15 cellular contexts compared by ENCODE assay signal in the genomic region with DNA sequence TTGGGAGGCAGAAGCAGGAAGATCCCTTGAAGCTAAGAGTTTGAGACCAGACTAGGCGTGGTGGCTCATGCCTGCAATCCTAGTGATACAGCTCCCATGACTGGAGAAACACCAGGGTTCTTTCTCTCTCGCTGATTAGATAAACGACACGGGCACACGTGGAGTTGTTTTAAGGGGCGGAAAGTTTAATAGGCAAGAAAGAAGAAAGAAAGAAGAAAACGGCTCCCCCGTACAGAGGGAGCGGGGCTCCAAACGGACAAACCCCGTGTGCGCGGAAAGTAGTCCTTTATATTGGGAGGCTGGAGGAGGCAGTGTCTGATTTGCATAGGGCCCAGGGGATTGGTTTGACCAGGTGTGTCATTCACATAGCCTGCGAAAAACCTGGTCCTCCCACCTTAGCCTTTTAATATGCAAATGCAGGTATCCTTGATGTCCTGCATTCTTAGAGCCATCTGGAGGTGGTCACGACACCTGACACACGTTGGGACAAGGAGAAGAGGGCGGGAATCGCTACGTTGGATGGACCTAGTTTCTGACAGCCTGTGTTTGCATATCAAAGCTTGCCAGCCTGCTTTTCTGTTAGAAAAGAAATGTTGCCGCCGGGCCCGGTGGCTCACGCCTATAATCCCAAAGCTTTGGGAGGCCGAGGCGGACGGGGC. TPM values are rescaled to one million over a fixed set of nuclear protein-coding genes. Genes with fewer than 3 reads are reported as not detected.
DNase-seq lines count a peak whose midpoint lies in the region; ATAC-seq and TF ChIP-seq lines count a peak whose summit lies in the region.
"Had no signal": no experiment of that assay in that cellular context is flagged by ENCODE, and none has a peak within 500 bp of the region (broad histone marks: within the 10 kb centered on the region; RNA-seq: fewer than 3 reads in every experiment).

No MANE protein-coding gene starts in this region.

- no peaks in the 10 kb centered on the region for H3K4me1 ChIP-seq in cardiac muscle cell (ENCODE audit: low read depth)
- no peaks in the 10 kb centered on the region for H3K4me1 ChIP-seq in mammary epithelial cell (ENCODE audit: insufficient read depth, low read length)

- no peak overlapping the region for H3K27ac ChIP-seq in cardiac muscle cell
- no peak overlapping the region for H3K27ac ChIP-seq in mammary epithelial cell (ENCODE audit: insufficient read depth, low read depth, low read length)
- H3K27ac ChIP-seq: esophagus squamous epithelium had no signal

- CTCF ChIA-PET in mammary epithelial cell (lab: Charles Lee; ENCODE audit: low non-redundant PET) = no interaction called here

- WGBS in mammary epithelial cell (ENCODE audit: low coverage, missing lambda C conversion rate) = 9% methylated on average over 20 of the region's 26 CpGs

- no peaks in the 10 kb centered on the region for H3K36me3 ChIP-seq in cardiac muscle cell
- no peaks in the 10 kb centered on the region for H3K36me3 ChIP-seq in mammary epithelial cell (ENCODE audit: insufficient read depth, low read length)
- H3K36me3 ChIP-seq: esophagus squamous epithelium had no signal

- TF ChIP-seq CTCF in cardiac muscle cell (IDR thresholded peaks at IDR 0.05; ENCODE audit: low read depth, low read length) (no peak), mammary epithelial cell (conservative IDR thresholded peaks at IDR 0.05 in 1 of 2, IDR thresholded peaks at IDR 0.05 in 1 of 2; ENCODE audit: extremely low read depth in 1 of 2, insufficient read depth in 1 of 2, low read depth in 1 of 2, low read length in 2 of 2) (no peak)

- H3K4me3 ChIP-seq in cardiac muscle cell = peak overlapping the region; percentile 21
- peak overlapping the region in 1 of 3 experiments; percentile 15 for H3K4me3 ChIP-seq in mammary epithelial cell (replicated peaks in 1 of 3; ENCODE audit: insufficient read depth in 1 of 3, low read depth in 2 of 3, low read length in 3 of 3)

- dilution Hi-C loops in mammary epithelial cell (cut with HindIII; ENCODE audit: low sequenced_read_pairs) = loop anchor here (5.0 kb wide), 1 partner anchor 33 kb away; a partner anchor contains a TSS

- no peaks in the 10 kb centered on the region for H3K9me3 ChIP-seq in cardiac muscle cell (ENCODE audit: low read depth)
- no peaks in the 10 kb centered on the region for H3K9me3 ChIP-seq in mammary epithelial cell (replicated peaks; ENCODE audit: insufficient read depth, low read length)
- H3K9me3 ChIP-seq: esophagus squamous epithelium had no signal

- intact Hi-C loops in Right ventricle myocardium superior (cut with DNase I) (no loop called here), mammary epithelial cell (cut with micrococcal nuclease) (no loop called here), left colon (cut with DNase I, micrococcal nuclease) (no loop called here)

- peak overlapping the region; percentile 43 for H3K4me2 ChIP-seq in mammary epithelial cell (ENCODE audit: insufficient read depth, low read depth, low read length)

- in situ Hi-C loops in mammary epithelial cell (cut with MboI; ENCODE audit: low sequenced_read_pairs in 2 of 2) = no loop called here

- DNase-seq in cardiac muscle cell (ENCODE audit: low read depth in 1 of 2, low spot score in 1 of 2) (peak in 1 of 2 donors; percentile 36), Right ventricle myocardium superior (no peak), mammary epithelial cell (peak; percentile 35), left colon (no peak), kidney glomerular epithelial cell (lab: John Stamatoyannopoulos, UW) (no peak), RKO (ENCODE audit: low spot score) (no peak)
- DNase-seq: ACHN; activated T-cell treated with anti-CD3 and anti-CD28 coated beads, Interleukin-2, amount 50 U/mL, for 4 hours; DMS153; esophagus squamous epithelium; NCI-H187 had no signal

- H3K9ac ChIP-seq in mammary epithelial cell (ENCODE audit: insufficient read depth, low read length) = no peak overlapping the region

- peak overlapping the region; percentile 72 for H2AFZ ChIP-seq in mammary epithelial cell (ENCODE audit: low read depth, low read length)

- H3K79me2 ChIP-seq in mammary epithelial cell (ENCODE audit: insufficient read depth, low read length) = no peaks in the 10 kb centered on the region

- no peaks in the 10 kb centered on the region for H4K20me1 ChIP-seq in mammary epithelial cell (ENCODE audit: insufficient read depth, low read length)

- peaks cover 19% of the 10 kb centered on the region for H3K27me3 ChIP-seq in cardiac muscle cell
- H3K27me3 ChIP-seq in mammary epithelial cell (ENCODE audit: insufficient read depth, low read length) = peaks cover 3% of the 10 kb centered on the region

- BruUV-seq in mammary epithelial cell (replicated peaks; lab: Mats Ljungman, UMichigan) = no TSS peak

- ATAC-seq in Right ventricle myocardium superior (ENCODE audit: poor library complexity) (no peak), left colon (peak; percentile 85), GM18520 (IDR thresholded peaks at IDR 0.05; ENCODE audit: unreplicated experiment) (no peak), HG03521 (IDR thresholded peaks at IDR 0.05; ENCODE audit: unreplicated experiment) (no peak)
- ATAC-seq: activated T-cell treated with anti-CD3 and anti-CD28 coated beads, Interleukin-2, amount 50 U/mL, for 4 hours had no signal

RNA-seq across cellular contexts. Expression of a gene that starts 12.0 kb away (rescaled TPM):
- total RNA-seq in cardiac muscle cell = not detected in 2 replicates
- 1.2 TPM in 1 of 2 replicates, not detected in the other for polyA plus RNA-seq in cardiac muscle cell
- total RNA-seq in Right ventricle myocardium superior = not detected
- total RNA-seq in mammary epithelial cell = not detected
- polyA plus RNA-seq in mammary epithelial cell = not detected
- not detected for polyA minus RNA-seq in mammary epithelial cell
- total RNA-seq in left colon = not detected
- total RNA-seq: activated T-cell treated with anti-CD3 and anti-CD28 coated beads, Interleukin-2, amount 50 U/mL, for 4 hours; esophagus squamous epithelium; liver; pulmonary artery endothelial cell had no signal
- polyA plus RNA-seq: liver had no signal

RNA-seq across cellular contexts. Expression of a gene that starts 16.5 kb away (rescaled TPM):
- not detected in 2 replicates for total RNA-seq in cardiac muscle cell
- polyA plus RNA-seq in cardiac muscle cell = not detected in 2 replicates
- not detected for total RNA-seq in Right ventricle myocardium superior
- total RNA-seq in mammary epithelial cell = not detected
- polyA plus RNA-seq in mammary epithelial cell = not detected
- polyA minus RNA-seq in mammary epithelial cell = not detected
- not detected for total RNA-seq in left colon
- total RNA-seq: activated T-cell treated with anti-CD3 and anti-CD28 coated beads, Interleukin-2, amount 50 U/mL, for 4 hours; esophagus squamous epithelium; liver; pulmonary artery endothelial cell had no signal
- polyA plus RNA-seq: liver had no signal

RNA-seq across cellular contexts. Expression of a gene that starts 27.5 kb away (rescaled TPM):
- total RNA-seq in cardiac muscle cell (0.56 and 4.1 TPM in 2 replicates), Right ventricle myocardium superior (not detected), mammary epithelial cell (under 1 TPM in 1 of 2 donors, not detected in 1; 0.73 TPM), left colon (under 1 TPM in 1 of 2 donors, not detected in 1; 0.46 TPM)
- polyA plus RNA-seq in cardiac muscle cell (2.3 and 4.9 TPM in 2 replicates), mammary epithelial cell (0.32 TPM)
- not detected for polyA minus RNA-seq in mammary epithelial cell

RNA-seq across cellular contexts. Expression of a gene that starts 32.8 kb away (rescaled TPM):
- not detected in 2 replicates for total RNA-seq in cardiac muscle cell
- not detected in 2 replicates for polyA plus RNA-seq in cardiac muscle cell
- total RNA-seq in Right ventricle myocardium superior = not detected
- not detected for total RNA-seq in mammary epithelial cell
- not detected for polyA plus RNA-seq in mammary epithelial cell
- not detected for polyA minus RNA-seq in mammary epithelial cell
- total RNA-seq in left colon = 1 to 10 TPM in 1 of 2 donors, not detected in 1; 1.3 TPM
- total RNA-seq: esophagus squamous epithelium, liver, pulmonary artery endothelial cell had no signal
- polyA plus RNA-seq: liver had no signal

RNA-seq across cellular contexts. Expression of a gene that starts 40.8 kb away (rescaled TPM):
- total RNA-seq in cardiac muscle cell (not detected in 2 replicates), Right ventricle myocardium superior (not detected), mammary epithelial cell (not detected), left colon (not detected)
- polyA plus RNA-seq in cardiac muscle cell (not detected in 2 replicates), mammary epithelial cell (not detected)
- not detected for polyA minus RNA-seq in mammary epithelial cell
- total RNA-seq: activated T-cell treated with anti-CD3 and anti-CD28 coated beads, Interleukin-2, amount 50 U/mL, for 4 hours; esophagus squamous epithelium; liver; pulmonary artery endothelial cell had no signal
- polyA plus RNA-seq: liver had no signal
